In the genomic region with DNA sequence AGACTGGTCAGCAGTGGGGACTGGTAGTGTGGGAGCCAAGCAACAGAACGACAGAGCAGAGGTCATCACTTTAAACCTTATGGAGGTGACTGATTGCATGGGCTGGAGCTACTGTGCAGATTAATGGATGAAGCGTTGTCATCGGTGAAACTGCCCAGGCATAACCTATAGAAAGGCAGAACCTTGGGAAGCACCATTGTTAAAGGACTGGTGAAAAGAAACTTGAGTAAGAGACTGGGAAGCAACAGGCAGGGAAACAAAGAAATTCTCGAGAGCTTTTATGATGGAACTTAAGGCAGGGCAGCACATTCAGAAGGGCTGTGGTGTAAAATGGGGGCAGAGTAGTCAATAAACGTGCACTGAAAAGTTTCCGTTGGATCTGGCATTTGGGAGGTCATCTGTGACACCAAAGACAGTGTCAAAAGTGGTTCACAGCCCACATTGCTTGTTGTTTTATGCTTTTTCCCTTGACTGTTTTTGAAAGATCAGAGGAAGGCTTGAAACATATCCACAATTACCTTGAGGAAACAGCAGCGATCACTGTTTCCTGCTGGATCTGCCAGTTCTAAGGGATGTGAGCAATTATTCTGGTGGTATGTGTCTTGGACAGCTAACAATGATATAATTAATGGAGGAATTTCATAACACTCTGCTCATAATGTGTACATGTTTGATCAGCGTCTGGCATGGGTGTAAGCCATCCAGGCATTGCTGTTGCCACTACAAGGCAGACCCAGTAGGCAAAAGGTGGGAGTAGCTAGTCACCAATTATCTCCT, we compare ENCODE assay signal across 23 cellular contexts.
DNase-seq lines count a peak whose midpoint lies in the region; ATAC-seq and TF ChIP-seq lines count a peak whose summit lies in the region.
"Had no signal": no experiment of that assay in that cellular context is flagged by ENCODE, and none has a peak within 500 bp of the region (broad histone marks: within the 10 kb centered on the region; RNA-seq: fewer than 3 reads in every experiment).

No MANE protein-coding gene starts in this region.

- no peaks in the 10 kb centered on the region for H3K36me3 ChIP-seq in aorta (ENCODE audit: control insufficient read depth in 1 of 2, insufficient read depth in 2 of 2, low read length in 1 of 2)
- H3K36me3 ChIP-seq: BE2C, brain microvascular endothelial cell, colonic mucosa, left ventricle myocardium inferior, right atrium auricular region had no signal

- peaks cover 5 to 8% of the 10 kb centered on the region in 2 donors for H3K4me1 ChIP-seq in aorta (ENCODE audit: control insufficient read depth in 1 of 2, insufficient read depth in 2 of 2, low read length in 2 of 2)
- H3K4me1 ChIP-seq: colonic mucosa had no signal

- no peak overlapping the region for H3K27ac ChIP-seq in aorta (ENCODE audit: low read depth in 1 of 2, low read length in 2 of 2)
- H3K27ac ChIP-seq: brain microvascular endothelial cell, colonic mucosa, KMS-11, left ventricle myocardium inferior, right atrium auricular region, VCaP had no signal

- intact Hi-C loops in activated CD4-positive, alpha-beta T cell treated with anti-CD3 and anti-CD28 coated beads, Interleukin-2, amount 10 ng/mL, durations not matched to agents 24 days and 14 days (cut with micrococcal nuclease) = no loop called here
- intact Hi-C loops in aorta (cut with DNase I) = no loop called here

- H3K27ac Mint-ChIP-seq in activated CD4-positive, alpha-beta T cell treated with anti-CD3 and anti-CD28 coated beads, Interleukin-2, amount 10 ng/mL, durations not matched to agents 24 days and 14 days = no peak overlapping the region
- H3K27ac Mint-ChIP-seq in nephron progenitor cell = peak overlapping the region; percentile 60
- H3K27ac Mint-ChIP-seq: activated naive CD8-positive, alpha-beta T cell treated with anti-CD3 and anti-CD28 coated beads, Interleukin-2, amount 10 ng/mL, durations not matched to agents 7 days and 5 days; endodermal cell; T-helper 2 cell treated with Interferon-gamma antibody and Interleukin-4, amounts not matched to agents 5 μg/mL and 100 μg/mL, for 36 hours had no signal

- WGBS in aorta, 2 donors = 74 to 82% methylated on average over 8 of the region's 8 CpGs

- no peaks in the 10 kb centered on the region for H3K27me3 Mint-ChIP-seq in activated CD4-positive, alpha-beta T cell treated with anti-CD3 and anti-CD28 coated beads, Interleukin-2, amount 10 ng/mL, durations not matched to agents 24 days and 14 days
- peaks cover 5% of the 10 kb centered on the region for H3K27me3 Mint-ChIP-seq in nephron progenitor cell (ENCODE audit: low read depth, poor library complexity)
- H3K27me3 Mint-ChIP-seq: activated naive CD8-positive, alpha-beta T cell treated with anti-CD3 and anti-CD28 coated beads, Interleukin-2, amount 10 ng/mL, durations not matched to agents 7 days and 5 days had no signal

- no peaks in the 10 kb centered on the region for H3K9me3 Mint-ChIP-seq in activated CD4-positive, alpha-beta T cell treated with anti-CD3 and anti-CD28 coated beads, Interleukin-2, amount 10 ng/mL, durations not matched to agents 24 days and 14 days
- H3K9me3 Mint-ChIP-seq in nephron progenitor cell = no peaks in the 10 kb centered on the region
- H3K9me3 Mint-ChIP-seq: activated naive CD8-positive, alpha-beta T cell treated with anti-CD3 and anti-CD28 coated beads, Interleukin-2, amount 10 ng/mL, durations not matched to agents 7 days and 5 days; endodermal cell; immature natural killer cell; T-helper 2 cell treated with Interferon-gamma antibody and Interleukin-4, amounts not matched to agents 5 μg/mL and 100 μg/mL, for 36 hours had no signal

- DNase-seq in activated CD4-positive, alpha-beta T cell treated with anti-CD3 and anti-CD28 coated beads, Interleukin-2, amount 10 ng/mL, durations not matched to agents 24 days and 14 days = peak; percentile 35
- DNase-seq in activated CD4-positive, alpha-beta T cell treated with anti-CD3 and anti-CD28 coated beads, Interleukin-2, amount 50 U/mL, for 1 hour = no peak
- peak; percentile 86 to 96 for DNase-seq in dermis microvascular lymphatic vessel endothelial cell (ENCODE audit: low read depth in 2 of 2)
- no peak for DNase-seq in nephron progenitor cell
- no peak for DNase-seq in aorta
- no peak for DNase-seq in NCI-H1048 (lab: John Stamatoyannopoulos, UW)
- no peak for DNase-seq in NCI-H2029 (lab: John Stamatoyannopoulos, UW)
- DNase-seq in NCI-H2196 treated with DMSO at 0.1 percent for 48 hours (lab: John Stamatoyannopoulos, UW; ENCODE audit: unreplicated experiment) = no peak
- DNase-seq: activated CD4-positive, alpha-beta T cell treated with anti-CD3 and anti-CD28 coated beads, Interleukin-2, amount 50 U/mL, for 4 hours; activated CD8-positive, alpha-beta memory T cell treated with anti-CD3 and anti-CD28 coated beads, Interleukin-2, amount 50 U/mL, for 4 hours; activated naive CD8-positive, alpha-beta T cell treated with anti-CD3 and anti-CD28 coated beads, Interleukin-2, amount 10 ng/mL, durations not matched to agents 7 days and 5 days; BE2C; brain microvascular endothelial cell; colonic mucosa; endodermal cell; immature natural killer cell; left ventricle myocardium inferior; NCI-H1930; SK-N-SH had no signal

- no peaks in the 10 kb centered on the region for H3K36me3 Mint-ChIP-seq in activated CD4-positive, alpha-beta T cell treated with anti-CD3 and anti-CD28 coated beads, Interleukin-2, amount 10 ng/mL, durations not matched to agents 24 days and 14 days (ENCODE audit: low read depth)
- no peaks in the 10 kb centered on the region for H3K36me3 Mint-ChIP-seq in nephron progenitor cell (ENCODE audit: low read depth)
- H3K36me3 Mint-ChIP-seq: activated naive CD8-positive, alpha-beta T cell treated with anti-CD3 and anti-CD28 coated beads, Interleukin-2, amount 10 ng/mL, durations not matched to agents 7 days and 5 days; immature natural killer cell had no signal

- H3K4me1 Mint-ChIP-seq in activated CD4-positive, alpha-beta T cell treated with anti-CD3 and anti-CD28 coated beads, Interleukin-2, amount 10 ng/mL, durations not matched to agents 24 days and 14 days = peaks cover 10% of the 10 kb centered on the region
- H3K4me1 Mint-ChIP-seq in nephron progenitor cell = peaks cover 16% of the 10 kb centered on the region

- ATAC-seq in aorta (ENCODE audit: low FRiP score) = peak; percentile 34

- no peak overlapping the region for H3K4me3 ChIP-seq in aorta (ENCODE audit: low read length in 2 of 2)
- H3K4me3 ChIP-seq: colonic mucosa, left ventricle myocardium inferior, right atrium auricular region had no signal

- H3K27me3 ChIP-seq in aorta (ENCODE audit: control insufficient read depth in 1 of 2, insufficient read depth in 2 of 2, low read length in 1 of 2) = no peaks in the 10 kb centered on the region
- H3K27me3 ChIP-seq: brain microvascular endothelial cell, colonic mucosa, right atrium auricular region had no signal

- H3K9me3 ChIP-seq in aorta (ENCODE audit: control insufficient read depth, low read length) = no peaks in the 10 kb centered on the region
- H3K9me3 ChIP-seq: BE2C, colonic mucosa, left ventricle myocardium inferior, right atrium auricular region, SK-N-SH had no signal

- no peak overlapping the region for H3K4me3 Mint-ChIP-seq in activated CD4-positive, alpha-beta T cell treated with anti-CD3 and anti-CD28 coated beads, Interleukin-2, amount 10 ng/mL, durations not matched to agents 24 days and 14 days
- H3K4me3 Mint-ChIP-seq in nephron progenitor cell = no peak overlapping the region
- H3K4me3 Mint-ChIP-seq: activated naive CD8-positive, alpha-beta T cell treated with anti-CD3 and anti-CD28 coated beads, Interleukin-2, amount 10 ng/mL, durations not matched to agents 7 days and 5 days; endodermal cell; immature natural killer cell; T-helper 2 cell treated with Interferon-gamma antibody and Interleukin-4, amounts not matched to agents 5 μg/mL and 100 μg/mL, for 36 hours had no signal

- TF ChIP-seq CTCF in nephron progenitor cell (IDR thresholded peaks at IDR 0.05) = no peak

Comparison
In these comparisons a context has a peak if more than half of its experiments do, and no peak if none do; other contexts are left out.
1. DNase-seq: peak in activated CD4-positive, alpha-beta T cell treated with anti-CD3 and anti-CD28 coated beads, Interleukin-2, amount 10 ng/mL, durations not matched to agents 24 days and 14 days (single experiment) and dermis microvascular lymphatic vessel endothelial cell (2 of 2); none in activated CD4-positive, alpha-beta T cell treated with anti-CD3 and anti-CD28 coated beads, Interleukin-2, amount 50 U/mL, for 1 hour (single experiment), nephron progenitor cell (single experiment), aorta (0 of 2), NCI-H1048 (single experiment), NCI-H2029 (single experiment) and NCI-H2196 treated with DMSO at 0.1 percent for 48 hours (single experiment).